1 cellular context compared by ENCODE assay signal in genomic region chr6:134719850-134720249, GRCh38.
TF ChIP-seq lines count a peak whose summit lies in the region.

No MANE protein-coding gene starts in this region.

TF ChIP-seq in GM23338, 12 proteins besides CTCF, POLR2A, EP300 and RAD21 (continued from another document):
- TF ChIP-seq REST (IDR thresholded peaks at IDR 0.05; ENCODE audit: unreplicated experiment), result no peak
- TF ChIP-seq POLR2AphosphoS5 (IDR thresholded peaks at IDR 0.05; ENCODE audit: low read depth), result no peak
- TF ChIP-seq STAT1 (IDR thresholded peaks at IDR 0.05; ENCODE audit: unreplicated experiment), result no peak
- TF ChIP-seq NANOG (IDR thresholded peaks at IDR 0.05; ENCODE audit: borderline replicate concordance), result no peak
